Comparison of ENCODE assay signal across 14 cellular contexts in the genomic region with DNA sequence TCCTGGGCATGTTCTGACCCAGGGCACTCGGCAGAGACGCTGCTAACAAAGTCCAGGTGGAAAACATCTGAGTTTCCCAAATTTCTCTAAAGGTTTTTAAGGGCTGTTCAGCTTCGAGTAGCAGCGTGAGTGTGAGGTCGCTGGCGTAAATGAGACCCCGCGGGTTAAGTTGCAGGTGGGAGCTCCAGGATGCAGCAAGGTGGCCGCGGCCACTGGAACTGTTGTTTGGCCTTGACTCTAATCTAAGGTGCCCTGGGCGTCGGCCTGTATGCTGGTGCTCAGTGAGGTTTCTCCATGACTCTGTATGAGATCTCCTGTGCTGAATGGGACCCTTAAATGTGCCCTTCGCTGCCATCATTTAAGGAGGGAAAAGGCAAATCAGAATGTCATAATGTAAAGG.
"Had no signal": no experiment of that assay in that cellular context is flagged by ENCODE, and none has a peak within 500 bp of the region (broad histone marks: within the 10 kb centered on the region; RNA-seq: fewer than 3 reads in every experiment).

No MANE protein-coding gene starts in this region.

- H3K36me3 ChIP-seq: ovary had no signal

- DNase-seq: activated B cell treated with CpG ODN at 0.5 μM for 24 hours; activated CD4-positive, alpha-beta T cell treated with anti-CD3 and anti-CD28 coated beads, Interleukin-2, amount 10 ng/mL, durations not matched to agents 7 days and 5 days; activated naive CD8-positive, alpha-beta T cell treated with anti-CD3 and anti-CD28 coated beads, Interleukin-2, amount 10 ng/mL, durations not matched to agents 7 days and 5 days; activated T-cell treated with anti-CD3 and anti-CD28 coated beads, Interleukin-2, amount 50 U/mL, for 4 hours; anterior cingulate cortex; brain microvascular endothelial cell; cortex of kidney; effector CD8-positive, alpha-beta T cell; gastrocnemius medialis; heart left ventricle; stimulated activated CD4-positive, alpha-beta T cell treated with anti-CD3 and anti-CD28 coated beads, Interleukin-1b, Interleukin-23, amount 100 ng/mL, for 48 hours; T-helper 2 cell had no signal

- H3K9me3 ChIP-seq: gastrocnemius medialis, heart left ventricle, ovary had no signal

- H3K27ac ChIP-seq: brain microvascular endothelial cell, ovary had no signal

- ATAC-seq: activated T-cell treated with anti-CD3 and anti-CD28 coated beads, Interleukin-2, amount 50 U/mL, for 4 hours; gastrocnemius medialis; heart left ventricle; sciatic nerve had no signal

- H3K4me3 ChIP-seq: gastrocnemius medialis, heart left ventricle, ovary had no signal

- H3K27me3 ChIP-seq: brain microvascular endothelial cell, heart left ventricle, ovary had no signal
